27 cellular contexts compared by ENCODE assay signal in the genomic region with DNA sequence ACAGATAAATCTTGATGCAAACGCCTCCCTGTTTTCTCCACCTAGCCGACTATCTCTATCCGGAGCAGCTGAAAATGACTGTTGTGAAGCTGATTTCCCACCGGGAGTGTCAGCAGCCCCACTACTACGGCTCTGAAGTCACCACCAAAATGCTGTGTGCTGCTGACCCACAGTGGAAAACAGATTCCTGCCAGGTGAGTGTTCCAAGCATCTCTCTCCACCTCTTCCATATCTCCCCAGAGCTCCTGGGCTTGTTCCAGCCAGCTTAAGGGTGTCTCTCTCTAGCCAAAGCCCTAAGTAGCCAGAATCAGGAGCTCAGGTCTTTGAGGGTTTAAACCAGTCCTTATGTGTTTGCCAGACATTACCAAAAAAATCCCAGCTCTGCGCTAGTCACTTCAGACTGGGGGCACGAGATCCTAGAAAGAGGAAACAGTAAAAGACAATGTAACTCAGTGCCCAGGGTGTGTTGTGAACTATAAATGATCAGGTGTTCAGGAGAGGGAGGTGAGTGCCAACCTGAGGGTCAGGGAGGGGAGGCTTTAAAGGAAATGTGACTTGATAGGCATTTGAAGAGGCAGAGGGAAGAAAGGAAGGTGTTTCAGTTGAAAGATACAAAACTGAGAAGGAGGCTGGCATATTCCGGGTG. TPM values are rescaled to one million over a fixed set of nuclear protein-coding genes. Genes with fewer than 3 reads are reported as not detected.
DNase-seq lines count a peak whose midpoint lies in the region; ATAC-seq, FAIRE-seq and TF ChIP-seq lines count a peak whose summit lies in the region.
"Had no signal": no experiment of that assay in that cellular context is flagged by ENCODE, and none has a peak within 500 bp of the region (broad histone marks: within the 10 kb centered on the region; RNA-seq: fewer than 3 reads in every experiment).

No MANE protein-coding gene starts in this region.

- H3K79me2 ChIP-seq in astrocyte (ENCODE audit: insufficient read depth, low read length) (peaks cover 38% of the 10 kb centered on the region), fibroblast of lung (ENCODE audit: control insufficient read depth, insufficient read depth, low read length) (peaks cover 42% of the 10 kb centered on the region)

- TF ChIP-seq CTCF in Calu3 (IDR thresholded peaks at IDR 0.05; ENCODE audit: unreplicated experiment) = no peak
- no peak for TF ChIP-seq CTCF in astrocyte (IDR thresholded peaks at IDR 0.05; ENCODE audit: insufficient read depth, low read depth, low read length)
- no peak for TF ChIP-seq CTCF in fibroblast of lung (conservative IDR thresholded peaks at IDR 0.05 in 1 of 2, IDR thresholded peaks at IDR 0.05 in 1 of 2; ENCODE audit: low read depth in 1 of 2, low read length in 2 of 2)
- no peak for TF ChIP-seq CTCF in psoas muscle (IDR thresholded peaks at IDR 0.05)
- TF ChIP-seq CTCF in GM20000 (IDR thresholded peaks at IDR 0.05; ENCODE audit: extremely low read depth, missing control alignments) = no peak

- H3K27me3 ChIP-seq in astrocyte (ENCODE audit: insufficient read depth, low read length) = no peaks in the 10 kb centered on the region
- no peaks in the 10 kb centered on the region for H3K27me3 ChIP-seq in fibroblast of lung (ENCODE audit: control insufficient read depth, insufficient read depth, low read length)
- H3K27me3 ChIP-seq in psoas muscle (ENCODE audit: insufficient read depth in 3 of 3, low read length in 2 of 3) = peaks cover 0 to 14% (median 0%) of the 10 kb centered on the region in 3 donors
- H3K27me3 ChIP-seq: esophagus squamous epithelium, heart left ventricle, SJCRH30 had no signal

- no TSS peak for BruUV-seq in Calu3 (replicated peaks; lab: Mats Ljungman, UMichigan)

- H3K9me3 ChIP-seq in astrocyte (ENCODE audit: insufficient read depth, low read depth, low read length) (peaks cover 3% of the 10 kb centered on the region), fibroblast of lung (ENCODE audit: control insufficient read depth, insufficient read depth, low read depth, low read length) (no peaks in the 10 kb centered on the region), psoas muscle (no peaks in the 10 kb centered on the region)
- H3K9me3 ChIP-seq: esophagus squamous epithelium, upper lobe of right lung had no signal

- H3K27me3 Mint-ChIP-seq in Calu3 (ENCODE audit: unreplicated experiment) (no peaks in the 10 kb centered on the region), astrocyte (ENCODE audit: low read depth, unreplicated experiment) (no peaks in the 10 kb centered on the region)
- peaks cover 7% of the 10 kb centered on the region for H3K27me3 Mint-ChIP-seq in activated T-helper 2 cell treated with anti-CD3 and anti-CD28 coated beads, Interferon-gamma antibody, Interleukin-2, Interleukin-4, amounts not matched to agents 10 μg/mL and 5 μg/mL and 100 μg/mL, durations not matched to agents 14 hours and 24 hours and 36 hours (ENCODE audit: low read depth)

- H3K27ac Mint-ChIP-seq in Calu3 (ENCODE audit: unreplicated experiment) (peak overlapping the region; percentile 100), astrocyte (ENCODE audit: unreplicated experiment) (no peak overlapping the region)
- H3K27ac Mint-ChIP-seq in activated T-helper 2 cell treated with anti-CD3 and anti-CD28 coated beads, Interferon-gamma antibody, Interleukin-2, Interleukin-4, amounts not matched to agents 10 μg/mL and 5 μg/mL and 100 μg/mL, durations not matched to agents 14 hours and 24 hours and 36 hours = no peak overlapping the region
- H3K27ac Mint-ChIP-seq: activated CD8-positive, alpha-beta T cell treated with anti-CD3 and anti-CD28 coated beads, Interleukin-2, amount 10 ng/mL, durations not matched to agents 7 days and 5 days; activated naive CD8-positive, alpha-beta T cell; CD4-positive, alpha-beta memory T cell; stimulated activated naive CD8-positive, alpha-beta T cell treated with anti-CD3 and anti-CD28 coated beads, Interleukin-15, Interleukin-2, amounts not matched to agents 100 ng/mL and 50 ng/mL, for 24 hours; T-helper 1 cell treated with Interleukin-12 subunit alpha and Interleukin-12 subunit beta and Interleukin-4 antibody, amounts not matched to agents 30 μg/mL and 1 μg/mL, for 36 hours had no signal

- no peak for ATAC-seq in psoas muscle
- ATAC-seq: activated CD8-positive, alpha-beta T cell treated with anti-CD3 and anti-CD28 coated beads, Interleukin-2, amount 10 ng/mL, durations not matched to agents 7 days and 5 days; activated T-cell treated with anti-CD3 and anti-CD28 coated beads, Interleukin-2, amount 50 U/mL, for 4 hours; heart left ventricle; K562; upper lobe of right lung had no signal

- H3K4me2 ChIP-seq in astrocyte (ENCODE audit: low read length) (peak overlapping the region; percentile 95), fibroblast of lung (ENCODE audit: extremely low read depth, insufficient read depth, low read length) (peak overlapping the region; percentile 73)

- peaks cover 56% of the 10 kb centered on the region for H4K20me1 ChIP-seq in astrocyte (ENCODE audit: insufficient read depth, low read length)
- no peaks in the 10 kb centered on the region for H4K20me1 ChIP-seq in fibroblast of lung (ENCODE audit: control insufficient read depth, extremely low read depth, insufficient read depth, low read length)

- H3K36me3 ChIP-seq in astrocyte (ENCODE audit: insufficient read depth, low read length) (peaks cover 26% of the 10 kb centered on the region), fibroblast of lung (ENCODE audit: control insufficient read depth, insufficient read depth, low read length) (peaks cover 32% of the 10 kb centered on the region), psoas muscle (ENCODE audit: insufficient read depth in 1 of 2, low read depth in 1 of 2) (peaks cover 0 to 28% of the 10 kb centered on the region in 2 donors)
- H3K36me3 ChIP-seq: upper lobe of right lung had no signal

- H3K4me1 ChIP-seq in astrocyte (ENCODE audit: insufficient read depth, low read length) (peaks cover 32% of the 10 kb centered on the region), fibroblast of lung (ENCODE audit: control insufficient read depth, extremely low read depth, insufficient read depth, low read length) (peaks cover 18% of the 10 kb centered on the region), psoas muscle (peaks cover under 1% of the 10 kb centered on the region)
- H3K4me1 ChIP-seq: SJCRH30 had no signal

- H2AFZ ChIP-seq in astrocyte (ENCODE audit: low read depth, low read length) = no peak overlapping the region
- no peak overlapping the region for H2AFZ ChIP-seq in fibroblast of lung (ENCODE audit: low read length)

- DNase-seq in Calu3 (no peak), astrocyte (ENCODE audit: low read depth) (no peak), fibroblast of lung (ENCODE audit: low read depth in 2 of 2) (no peak), psoas muscle (no peak), GM19238 (ENCODE audit: insufficient read length, low spot score) (no peak), DMS53 treated with DMSO at 0.1 percent for 48 hours (lab: John Stamatoyannopoulos, UW; ENCODE audit: unreplicated experiment) (no peak), GM20000 (ENCODE audit: low spot score) (no peak)
- no peak for DNase-seq in activated T-helper 2 cell treated with anti-CD3 and anti-CD28 coated beads, Interferon-gamma antibody, Interleukin-2, Interleukin-4, amounts not matched to agents 10 μg/mL and 5 μg/mL and 100 μg/mL, durations not matched to agents 14 hours and 24 hours and 36 hours (ENCODE audit: low spot score)
- DNase-seq: ACHN; activated CD4-positive, CD25-positive, alpha-beta regulatory T cell; activated CD8-positive, alpha-beta T cell treated with anti-CD3 and anti-CD28 coated beads, Interleukin-2, amount 10 ng/mL, durations not matched to agents 7 days and 5 days; activated T-cell treated with anti-CD3 and anti-CD28 coated beads, Interleukin-2, amount 50 U/mL, for 4 hours; CD4-positive, alpha-beta memory T cell; DND-41; dorsolateral prefrontal cortex; esophagus squamous epithelium; H7; heart left ventricle; NCI-H1417; retina; SJCRH30; upper lobe of right lung had no signal

- no peak for FAIRE-seq in astrocyte (lab: Jason Lieb, UNC)
- FAIRE-seq: K562 had no signal

- H3K36me3 Mint-ChIP-seq in Calu3 (ENCODE audit: insufficient read depth, unreplicated experiment) (peaks cover 86% of the 10 kb centered on the region), astrocyte (ENCODE audit: low read depth, unreplicated experiment) (peaks cover 39% of the 10 kb centered on the region)
- peaks cover 50% of the 10 kb centered on the region for H3K36me3 Mint-ChIP-seq in activated T-helper 2 cell treated with anti-CD3 and anti-CD28 coated beads, Interferon-gamma antibody, Interleukin-2, Interleukin-4, amounts not matched to agents 10 μg/mL and 5 μg/mL and 100 μg/mL, durations not matched to agents 14 hours and 24 hours and 36 hours (ENCODE audit: low read depth)
- H3K36me3 Mint-ChIP-seq: CD4-positive, alpha-beta memory T cell had no signal

- 54 to 62% (median 56%) methylated on average over 8 of the region's 8 CpGs for WGBS in psoas muscle, 3 donors

- H3K9me3 Mint-ChIP-seq in Calu3 (ENCODE audit: low read depth, unreplicated experiment) (peaks cover 4% of the 10 kb centered on the region), astrocyte (ENCODE audit: unreplicated experiment) (peaks cover 17% of the 10 kb centered on the region)
- H3K9me3 Mint-ChIP-seq in activated T-helper 2 cell treated with anti-CD3 and anti-CD28 coated beads, Interferon-gamma antibody, Interleukin-2, Interleukin-4, amounts not matched to agents 10 μg/mL and 5 μg/mL and 100 μg/mL, durations not matched to agents 14 hours and 24 hours and 36 hours = peaks cover 6% of the 10 kb centered on the region
- H3K9me3 Mint-ChIP-seq: nephron; stimulated activated naive CD8-positive, alpha-beta T cell treated with anti-CD3 and anti-CD28 coated beads, Interleukin-15, Interleukin-2, amounts not matched to agents 100 ng/mL and 50 ng/mL, for 24 hours had no signal

- H3K27ac ChIP-seq in astrocyte (ENCODE audit: low read depth, low read length) = no peak overlapping the region
- H3K27ac ChIP-seq in fibroblast of lung (ENCODE audit: insufficient read depth, low read length) = no peak overlapping the region
- H3K27ac ChIP-seq in psoas muscle = no peak overlapping the region
- H3K27ac ChIP-seq: dorsolateral prefrontal cortex, SJCRH30, upper lobe of right lung had no signal

- intact Hi-C loops in Calu3 (cut with micrococcal nuclease; ENCODE audit: unreplicated experiment) = no loop called here
- intact Hi-C loops in psoas muscle (cut with DNase I) = loop anchor here in 1 of 2 donors (10.0 kb wide), 1 partner anchor 59 kb away; no protein-coding TSS in a partner anchor
- intact Hi-C loops in activated T-helper 2 cell treated with anti-CD3 and anti-CD28 coated beads, Interferon-gamma antibody, Interleukin-2, Interleukin-4, amounts not matched to agents 10 μg/mL and 5 μg/mL and 100 μg/mL, durations not matched to agents 14 hours and 24 hours and 36 hours (cut with micrococcal nuclease) = no loop called here

- H3K4me3 ChIP-seq in astrocyte (ENCODE audit: insufficient read depth, low read depth, low read length) = no peak overlapping the region
- H3K4me3 ChIP-seq in fibroblast of lung (replicated peaks in 1 of 4; ENCODE audit: control extremely low read depth in 1 of 4, insufficient read depth in 1 of 4, low read depth in 3 of 4, low read length in 4 of 4) = peak overlapping the region in 1 of 4 experiments; percentile 86
- peak overlapping the region; percentile 70 for H3K4me3 ChIP-seq in psoas muscle
- H3K4me3 ChIP-seq: dorsolateral prefrontal cortex, esophagus squamous epithelium, K562, SJCRH30, upper lobe of right lung had no signal

- CTCF ChIA-PET in Calu3 (lab: Charles Lee) = interaction anchor here (0.7 to 1.0 kb wide), 3 partner anchors 17 to 35 kb away, joined by 3 to 5 read pairs (median 3); no protein-coding TSS in a partner anchor

- H3K4me1 Mint-ChIP-seq in Calu3 (ENCODE audit: low read depth, unreplicated experiment) (peaks cover 60% of the 10 kb centered on the region), astrocyte (ENCODE audit: low read depth, unreplicated experiment) (peaks cover 11% of the 10 kb centered on the region)
- H3K4me1 Mint-ChIP-seq in activated T-helper 2 cell treated with anti-CD3 and anti-CD28 coated beads, Interferon-gamma antibody, Interleukin-2, Interleukin-4, amounts not matched to agents 10 μg/mL and 5 μg/mL and 100 μg/mL, durations not matched to agents 14 hours and 24 hours and 36 hours (ENCODE audit: low read depth) = peaks cover 22% of the 10 kb centered on the region

- H3K4me3 Mint-ChIP-seq in Calu3 (ENCODE audit: low read depth, unreplicated experiment) (peak overlapping the region; percentile 100), astrocyte (ENCODE audit: unreplicated experiment) (peak overlapping the region; percentile 25)
- no peak overlapping the region for H3K4me3 Mint-ChIP-seq in activated T-helper 2 cell treated with anti-CD3 and anti-CD28 coated beads, Interferon-gamma antibody, Interleukin-2, Interleukin-4, amounts not matched to agents 10 μg/mL and 5 μg/mL and 100 μg/mL, durations not matched to agents 14 hours and 24 hours and 36 hours (ENCODE audit: low read depth)
- H3K4me3 Mint-ChIP-seq: activated CD8-positive, alpha-beta T cell treated with anti-CD3 and anti-CD28 coated beads, Interleukin-2, amount 10 ng/mL, durations not matched to agents 7 days and 5 days; activated naive CD8-positive, alpha-beta T cell; activated T-cell treated with anti-CD3 and anti-CD28 coated beads, Interleukin-2, amount 50 U/mL, for 4 hours; CD4-positive, alpha-beta memory T cell; stimulated activated naive CD8-positive, alpha-beta T cell treated with anti-CD3 and anti-CD28 coated beads, Interleukin-15, Interleukin-2, amounts not matched to agents 100 ng/mL and 50 ng/mL, for 24 hours; T-helper 1 cell treated with Interleukin-12 subunit alpha and Interleukin-12 subunit beta and Interleukin-4 antibody, amounts not matched to agents 30 μg/mL and 1 μg/mL, for 36 hours had no signal

- H3K9ac ChIP-seq in astrocyte (ENCODE audit: low read length) = peak overlapping the region; percentile 31
- H3K9ac ChIP-seq in fibroblast of lung (ENCODE audit: insufficient read depth, low read length) = no peak overlapping the region

RNA-seq across cellular contexts. Expression of a gene that starts 4.4 kb away (rescaled TPM):
- 655 and 706 TPM in 2 replicates for total RNA-seq in Calu3 (2022)
- 81.2 and 90.2 TPM in 2 replicates for total RNA-seq in astrocyte
- total RNA-seq in fibroblast of lung = 60.1 and 93.6 TPM in 2 replicates
- polyA plus RNA-seq in fibroblast of lung = 98.9 and 332 TPM in 2 replicates
- 90.2 and 305 TPM in 2 replicates for polyA plus RNA-seq in fibroblast of lung (2012)
- polyA minus RNA-seq in fibroblast of lung (ENCODE audit: low replicate concordance) = 90.1 and 281 TPM in 2 replicates
- total RNA-seq in psoas muscle = 10 to 100 TPM in 2 of 4 donors, 1 to 10 TPM in 2; 5.0 to 18.2 (median 10.6) TPM
- 1 to 10 TPM; 3.8 to 7.6 (median 7.1) TPM for polyA plus RNA-seq in psoas muscle
- 1.7 and 1.8 TPM in 2 replicates for total RNA-seq in activated T-helper 2 cell treated with anti-CD3 and anti-CD28 coated beads, Interferon-gamma antibody, Interleukin-2, Interleukin-4, amounts not matched to agents 10 μg/mL and 5 μg/mL and 100 μg/mL, durations not matched to agents 14 hours and 24 hours and 36 hours
- polyA plus RNA-seq: CD4-positive, alpha-beta memory T cell had no signal

RNA-seq across cellular contexts. Expression of a gene that starts 41.0 kb away (rescaled TPM):
- total RNA-seq in Calu3 (2022) = 58.1 and 58.9 TPM in 2 replicates
- total RNA-seq in astrocyte = 16.6 and 19.8 TPM in 2 replicates
- total RNA-seq in fibroblast of lung = 19.8 and 25.9 TPM in 2 replicates
- polyA plus RNA-seq in fibroblast of lung = 26.6 and 32.2 TPM in 2 replicates
- polyA plus RNA-seq in fibroblast of lung (2012) = 18.0 and 23.2 TPM in 2 replicates
- polyA minus RNA-seq in fibroblast of lung (ENCODE audit: low replicate concordance) = 27.2 and 39.5 TPM in 2 replicates
- total RNA-seq in psoas muscle = 10 to 100 TPM; 34.2 to 60.3 (median 50.8) TPM
- 10 to 100 TPM; 15.8 to 58.5 (median 34.4) TPM for polyA plus RNA-seq in psoas muscle
- 25.8 and 26.4 TPM in 2 replicates for total RNA-seq in activated T-helper 2 cell treated with anti-CD3 and anti-CD28 coated beads, Interferon-gamma antibody, Interleukin-2, Interleukin-4, amounts not matched to agents 10 μg/mL and 5 μg/mL and 100 μg/mL, durations not matched to agents 14 hours and 24 hours and 36 hours
